In genomic region chr14:32633214-32633864, GRCh38 we compare ENCODE assay signal across 25 cellular contexts.
A peak's percentile ranks its signal among the peaks of the same experiment; 100 is the strongest.
DNase-seq lines count a peak whose midpoint lies in the region; ATAC-seq and TF ChIP-seq lines count a peak whose summit lies in the region.
"Had no signal": no experiment of that assay in that cellular context is flagged by ENCODE, and none has a peak within 500 bp of the region (broad histone marks: within the 10 kb centered on the region; RNA-seq: fewer than 3 reads in every experiment).

No MANE protein-coding gene starts in this region.

- TF ChIP-seq POLR2A in GM18505 (IDR thresholded peaks at IDR 0.05; ENCODE audit: borderline replicate concordance, extremely low read depth, insufficient read depth, insufficient read length), result no peak

- peak; percentile 43 for DNase-seq in NCI-H82 (lab: John Stamatoyannopoulos, UW)
- no peak for DNase-seq in NCI-H82 treated with DMSO at 0.1 percent for 48 hours (lab: John Stamatoyannopoulos, UW; ENCODE audit: unreplicated experiment)
- peak; percentile 73 for DNase-seq in amniotic epithelial cell (ENCODE audit: low read depth)
- peak; percentile 25 for DNase-seq in middle frontal gyrus (ENCODE audit: extremely low spot score, low spot score)
- DNase-seq in NCI-H1105 treated with DMSO at 0.1 percent for 48 hours (lab: John Stamatoyannopoulos, UW), result no peak
- DNase-seq in NCI-H2171 (lab: John Stamatoyannopoulos, UW), result no peak
- DNase-seq: activated CD4-positive, alpha-beta T cell treated with anti-CD3 and anti-CD28 coated beads for 36 hours; activated CD8-positive, alpha-beta T cell treated with anti-CD3 and anti-CD28 coated beads, Interleukin-2, amount 10 ng/mL, durations not matched to agents 7 days and 5 days; activated T-cell treated with anti-CD3 and anti-CD28 coated beads for 4 hours; Calu3; DMS79 treated with DMSO at 0.1 percent for 48 hours; effector CD4-positive, alpha-beta T cell; GF-D8; GM23248; KBM-7; MG63; NCI-H1105; NCI-H2029; NCI-H526; SHP77; stimulated activated CD4-positive, alpha-beta T cell treated with anti-CD3 and anti-CD28 coated beads, Interleukin-4, amount 100 ng/mL, for 24 hours; trophoblast cell had no signal

- ATAC-seq in GM18505 (IDR thresholded peaks at IDR 0.05; ENCODE audit: unreplicated experiment) (no peak), GM18873 (IDR thresholded peaks at IDR 0.05; ENCODE audit: low FRiP score, unreplicated experiment) (no peak)
- ATAC-seq: activated CD4-positive, alpha-beta T cell treated with anti-CD3 and anti-CD28 coated beads for 36 hours; activated CD8-positive, alpha-beta T cell treated with anti-CD3 and anti-CD28 coated beads, Interleukin-2, amount 10 ng/mL, durations not matched to agents 7 days and 5 days; Panc1 had no signal

Comparison
In these comparisons a context has a peak if more than half of its experiments do, and no peak if none do; other contexts are left out.
1. DNase-seq: peak in NCI-H82 (single experiment), amniotic epithelial cell (single experiment) and middle frontal gyrus (single experiment); none in NCI-H82 treated with DMSO at 0.1 percent for 48 hours (single experiment), NCI-H1105 treated with DMSO at 0.1 percent for 48 hours (single experiment) and NCI-H2171 (single experiment).